Comparison of ENCODE assay signal across 6 cellular contexts in the genomic region with DNA sequence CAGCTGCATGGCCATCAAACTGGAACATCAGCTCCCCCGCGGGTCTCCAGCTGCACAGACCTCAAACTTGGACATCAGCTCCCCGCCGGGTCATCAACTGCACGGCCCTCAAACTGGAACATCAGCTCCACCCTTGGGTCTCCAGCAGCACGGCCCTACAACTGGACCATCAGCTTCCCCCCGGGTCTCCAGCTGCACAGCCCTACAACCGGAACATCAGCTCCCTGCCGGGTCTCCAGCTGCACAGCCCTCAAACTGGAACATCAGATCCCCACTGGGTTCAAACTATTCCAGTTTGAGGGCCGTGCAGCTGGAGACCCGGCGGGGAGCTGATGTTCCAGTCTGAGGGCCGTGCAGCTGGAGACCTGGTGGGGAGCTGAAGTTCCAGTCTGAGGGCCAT. TPM values are rescaled to one million over a fixed set of nuclear protein-coding genes. Genes with fewer than 3 reads are reported as not detected.
DNase-seq lines count a peak whose midpoint lies in the region; TF ChIP-seq lines count a peak whose summit lies in the region.
"Not testable (repeated sequence)": the region's sequence is repeated elsewhere in the genome, so short reads cannot be mapped to it uniquely, and the experiment has no call there.

No MANE protein-coding gene starts in this region.

- not testable (repeated sequence) for H3K27me3 ChIP-seq in BLaER1, right atrium auricular region, sigmoid colon

- not testable (repeated sequence) for TF ChIP-seq EP300 in sigmoid colon (IDR thresholded peaks at IDR 0.05)

- peaks cover 18% of the 10 kb centered on the region for H3K4me1 ChIP-seq in BLaER1
- H3K4me1 ChIP-seq in right atrium auricular region, sigmoid colon: not testable (repeated sequence)

- intact Hi-C loops in posterior vena cava (cut with DNase I); sigmoid colon (cut with DNase I): not testable (repeated sequence)

- not testable (repeated sequence) for TF ChIP-seq CTCF in right atrium auricular region (IDR thresholded peaks at IDR 0.05); sigmoid colon (IDR thresholded peaks at IDR 0.05)

- H3K9ac ChIP-seq in BLaER1: not testable (repeated sequence)

- 88 to 90% methylated on average over 13 of the region's 13 CpGs for WGBS in sigmoid colon, 2 donors

- H3K36me3 ChIP-seq in BLaER1: peaks cover 58% of the 10 kb centered on the region
- not testable (repeated sequence) for H3K36me3 ChIP-seq in right atrium auricular region, sigmoid colon

- TF ChIP-seq POLR2A in sigmoid colon (IDR thresholded peaks at IDR 0.05): not testable (repeated sequence)

- peak; percentile 23 for DNase-seq in right atrium auricular region (ENCODE audit: low spot score)
- DNase-seq in mesenteric fat pad (ENCODE audit: low spot score): peak; percentile 72
- DNase-seq in posterior vena cava (ENCODE audit: low spot score): peak; percentile 47
- peak; percentile 48 for DNase-seq in sigmoid colon
- DNase-seq in ureter (ENCODE audit: low spot score): peak; percentile 19

- not testable (repeated sequence) for H3K4me3 ChIP-seq in BLaER1, right atrium auricular region, sigmoid colon

- H4K20me1 ChIP-seq in BLaER1: not testable (repeated sequence)

- not testable (repeated sequence) for H3K4me2 ChIP-seq in BLaER1

- H3K27ac ChIP-seq in BLaER1: 0 out of 2 replicates have a peak overlapping the region, but pooled peaks have one; percentile 30
- not testable (repeated sequence) for H3K27ac ChIP-seq in right atrium auricular region, sigmoid colon

- H3K9me3 ChIP-seq in BLaER1: peaks cover 50% of the 10 kb centered on the region
- H3K9me3 ChIP-seq in right atrium auricular region, sigmoid colon: not testable (repeated sequence)

RNA-seq across cellular contexts. Expression of gene TNK2, which starts 32.5 kb away (rescaled TPM):
- total RNA-seq in right atrium auricular region (10 to 100 TPM; 26.5 to 38.6 TPM), mesenteric fat pad (40.5 TPM), posterior vena cava (10 to 100 TPM; 24.3 to 34.1 TPM), sigmoid colon (10 to 100 TPM; 12.5 to 41.0 (median 18.1) TPM), ureter (97.6 TPM)
- 10 to 100 TPM in 2 of 3 donors, 1 to 10 TPM in 1; 8.4 to 44.0 (median 17.1) TPM for polyA plus RNA-seq in sigmoid colon

Comparison
In these comparisons a context has a peak if more than half of its experiments do, and no peak if none do; other contexts are left out.
1. DNase-seq: peak in every context shown above with its lines; median percentile 72 in mesenteric fat pad; 48 in sigmoid colon; 47 in posterior vena cava; 23 in right atrium auricular region; 19 in ureter.